Comparison of ENCODE assay signal across 8 cellular contexts in genomic region chr2:46569061-46569560, GRCh38. TPM values are rescaled to one million over a fixed set of nuclear protein-coding genes. Genes with fewer than 3 reads are reported as not detected.
A peak's percentile ranks its signal among the peaks of the same experiment; 100 is the strongest.
DNase-seq lines count a peak whose midpoint lies in the region; ATAC-seq and TF ChIP-seq lines count a peak whose summit lies in the region.

No MANE protein-coding gene starts in this region.

- peak overlapping the region; percentile 51 to 90 (median 81) for H3K27ac ChIP-seq in BLaER1 treated with 17β-estradiol and CSF1 and Interleukin-3, amounts not matched to agents 10 nM and 100 nM
- peak overlapping the region; percentile 49 to 55 for H3K27ac ChIP-seq in esophagus (ENCODE audit: low read depth in 2 of 2, low read length in 1 of 2)
- H3K27ac ChIP-seq in skeletal muscle tissue (ENCODE audit: low read depth, low read length): peak overlapping the region; percentile 77
- H3K27ac ChIP-seq in endodermal cell (ENCODE audit: low read depth, low read length): no peak overlapping the region
- no peak overlapping the region for H3K27ac ChIP-seq in brain microvascular endothelial cell

- ATAC-seq in GM21367 (IDR thresholded peaks at IDR 0.05; ENCODE audit: unreplicated experiment): peak; percentile 66

- H3K9ac ChIP-seq in BLaER1 treated with 17β-estradiol and CSF1 and Interleukin-3, amounts not matched to agents 10 nM and 100 nM: peak overlapping the region; percentile 63 to 80 (median 73); a peak in 21 of 22 replicates
- peak overlapping the region; percentile 14 to 57 (median 26) for H3K9ac ChIP-seq in skeletal muscle tissue (ENCODE audit: low read depth in 1 of 3, low read length in 3 of 3)
- no peak overlapping the region for H3K9ac ChIP-seq in endodermal cell (ENCODE audit: extremely low read depth, low read length, poor library complexity, severe bottlenecking)

- DNase-seq in endodermal cell (no peak), SW 1271 (lab: John Stamatoyannopoulos, UW) (no peak), brain microvascular endothelial cell (no peak)

- H3K27me3 ChIP-seq in BLaER1 treated with 17β-estradiol and CSF1 and Interleukin-3, amounts not matched to agents 10 nM and 100 nM: no peaks in the 10 kb centered on the region
- H3K27me3 ChIP-seq in esophagus (ENCODE audit: control insufficient read depth in 1 of 2, insufficient read depth in 2 of 2, low read length in 2 of 2) (no peaks in the 10 kb centered on the region), skeletal muscle tissue (ENCODE audit: control insufficient read depth in 3 of 3, insufficient read depth in 3 of 3, low read length in 3 of 3) (no peaks in the 10 kb centered on the region), endodermal cell (ENCODE audit: control insufficient read depth, insufficient read depth, low read length, poor library complexity, severe bottlenecking) (no peaks in the 10 kb centered on the region), brain microvascular endothelial cell (replicated peaks) (no peaks in the 10 kb centered on the region)

- H3K4me1 Mint-ChIP-seq in IgD-negative memory B cell (peaks cover 66 to 89% (median 83%) of the 10 kb centered on the region in 3 donors), endodermal cell (peaks cover 10% of the 10 kb centered on the region)

- TF ChIP-seq CTCF in endodermal cell (conservative IDR thresholded peaks at IDR 0.05) (no peak), brain microvascular endothelial cell (IDR thresholded peaks at IDR 0.05; ENCODE audit: low read depth, low read length, missing control alignments) (no peak)

- H4K20me1 ChIP-seq in BLaER1 treated with 17β-estradiol and CSF1 and Interleukin-3, amounts not matched to agents 10 nM and 100 nM: peaks cover 4 to 100% (median 34%) of the 10 kb centered on the region in 11 experiments; a peak in 18 of 22 replicates

- H3K4me1 ChIP-seq in BLaER1 treated with 17β-estradiol and CSF1 and Interleukin-3, amounts not matched to agents 10 nM and 100 nM: peaks cover 75 to 83% (median 77%) of the 10 kb centered on the region in 10 experiments
- no peaks in the 10 kb centered on the region for H3K4me1 ChIP-seq in esophagus (ENCODE audit: control insufficient read depth in 2 of 2, insufficient read depth in 2 of 2, low read length in 1 of 2)
- peaks cover 65 to 86% (median 73%) of the 10 kb centered on the region in 3 donors for H3K4me1 ChIP-seq in skeletal muscle tissue (ENCODE audit: control insufficient read depth in 3 of 3, insufficient read depth in 3 of 3, low read length in 3 of 3)
- no peaks in the 10 kb centered on the region for H3K4me1 ChIP-seq in endodermal cell (ENCODE audit: control insufficient read depth, insufficient read depth, low read length)

- peak overlapping the region; percentile 3 to 37 (median 16); a peak in 10 of 20 replicates for H3K4me3 ChIP-seq in BLaER1 treated with 17β-estradiol and CSF1 and Interleukin-3, amounts not matched to agents 10 nM and 100 nM
- H3K4me3 ChIP-seq in esophagus (ENCODE audit: low read depth in 1 of 2, low read length in 2 of 2) (no peak overlapping the region), skeletal muscle tissue (ENCODE audit: low read length in 3 of 3) (no peak overlapping the region), endodermal cell (ENCODE audit: low read length) (no peak overlapping the region), brain microvascular endothelial cell (ENCODE audit: low read depth, low read length) (no peak overlapping the region)

- H3K27ac Mint-ChIP-seq in IgD-negative memory B cell: peak overlapping the region; percentile 88 to 99 (median 96)
- H3K27ac Mint-ChIP-seq in endodermal cell: no peak overlapping the region

- WGBS in esophagus, 2 donors: 53 to 54% methylated on average over 7 of the region's 7 CpGs
- 87 to 90% methylated on average over 3 to 7 of the region's 7 CpGs for WGBS in endodermal cell (ENCODE audit: insufficient coverage in 1 of 2, insufficient read length in 1 of 2), 2 experiments

- H3K9me3 ChIP-seq in BLaER1 treated with 17β-estradiol and CSF1 and Interleukin-3, amounts not matched to agents 10 nM and 100 nM (replicated peaks in 1 of 11): no peaks in the 10 kb centered on the region
- H3K9me3 ChIP-seq in esophagus (ENCODE audit: control insufficient read depth in 2 of 2, insufficient read depth in 1 of 2, low read depth in 1 of 2, low read length in 1 of 2) (peaks cover 0 to 2% of the 10 kb centered on the region in 2 donors), skeletal muscle tissue (ENCODE audit: control insufficient read depth in 3 of 3, low read length in 3 of 3) (no peaks in the 10 kb centered on the region), endodermal cell (ENCODE audit: control insufficient read depth, low read length) (no peaks in the 10 kb centered on the region)

- H3K27me3 Mint-ChIP-seq in IgD-negative memory B cell (peaks cover 2% of the 10 kb centered on the region), endodermal cell (ENCODE audit: insufficient read depth) (no peaks in the 10 kb centered on the region)

- H3K9me3 Mint-ChIP-seq in IgD-negative memory B cell (no peaks in the 10 kb centered on the region), endodermal cell (no peaks in the 10 kb centered on the region)

- H3K4me2 ChIP-seq in BLaER1 treated with 17β-estradiol and CSF1 and Interleukin-3, amounts not matched to agents 10 nM and 100 nM: peak overlapping the region; percentile 73 to 93 (median 89)

- H3K4me3 Mint-ChIP-seq in IgD-negative memory B cell: peak overlapping the region; percentile 54 to 93 (median 81)
- H3K4me3 Mint-ChIP-seq in endodermal cell: no peak overlapping the region

- H3K36me3 Mint-ChIP-seq in IgD-negative memory B cell: peaks cover 8% of the 10 kb centered on the region
- peaks cover 2% of the 10 kb centered on the region for H3K36me3 Mint-ChIP-seq in endodermal cell (ENCODE audit: low read depth)

- in situ Hi-C loops in brain microvascular endothelial cell (cut with HindIII; ENCODE audit: low pct_ligation_motif_present, low sequenced_read_pairs): no loop called here

- peaks cover 0 to 76% (median 13%) of the 10 kb centered on the region in 11 experiments; a peak in 12 of 22 replicates for H3K36me3 ChIP-seq in BLaER1 treated with 17β-estradiol and CSF1 and Interleukin-3, amounts not matched to agents 10 nM and 100 nM
- H3K36me3 ChIP-seq in esophagus (ENCODE audit: control insufficient read depth in 2 of 2, insufficient read depth in 2 of 2, low read length in 1 of 2) (peaks cover 0 to 4% of the 10 kb centered on the region in 2 donors), skeletal muscle tissue (ENCODE audit: control insufficient read depth in 3 of 3, insufficient read depth in 3 of 3, low read length in 3 of 3) (peaks cover 2 to 4% (median 4%) of the 10 kb centered on the region in 3 donors), endodermal cell (ENCODE audit: control insufficient read depth, insufficient read depth, low read length) (no peaks in the 10 kb centered on the region), brain microvascular endothelial cell (replicated peaks) (peaks cover 5% of the 10 kb centered on the region)

RNA-seq across cellular contexts. Expression of gene ATP6V1E2, which starts 26.7 kb away (rescaled TPM):
- polyA plus RNA-seq in IgD-negative memory B cell: 11.6 TPM
- polyA plus RNA-seq in esophagus: 1 to 10 TPM; 1.3 to 1.6 TPM
- total RNA-seq in skeletal muscle tissue: 2.6 TPM
- 1 to 10 TPM; 5.9 to 6.7 TPM for total RNA-seq in endodermal cell
- polyA plus RNA-seq in endodermal cell (2013, experiment 1 of 2): 7.2 TPM
- 6.0 TPM for polyA plus RNA-seq in endodermal cell (2013, experiment 2 of 2)

RNA-seq across cellular contexts. Expression of gene RHOQ, which starts 26.8 kb away (rescaled TPM):
- 8.0 TPM for polyA plus RNA-seq in IgD-negative memory B cell
- polyA plus RNA-seq in esophagus: 10 to 100 TPM in 1 of 2 donors, 1 to 10 TPM in 1; 7.2 to 11.4 TPM
- 42.3 TPM for total RNA-seq in skeletal muscle tissue
- 10 to 100 TPM; 38.5 to 41.0 TPM for total RNA-seq in endodermal cell
- 47.4 TPM for polyA plus RNA-seq in endodermal cell (2013, experiment 1 of 2)
- 46.2 TPM for polyA plus RNA-seq in endodermal cell (2013, experiment 2 of 2)

RNA-seq across cellular contexts. Expression of gene PIGF, which starts 47.7 kb away (rescaled TPM):
- polyA plus RNA-seq in IgD-negative memory B cell (13.4 TPM), esophagus (10 to 100 TPM in 1 of 2 donors, 1 to 10 TPM in 1; 5.1 to 12.4 TPM)
- total RNA-seq in skeletal muscle tissue (29.7 TPM), endodermal cell (10 to 100 TPM; 28.5 to 43.7 TPM)
- polyA plus RNA-seq in endodermal cell (2013, experiment 1 of 2): 52.8 TPM
- 45.3 TPM for polyA plus RNA-seq in endodermal cell (2013, experiment 2 of 2)

RNA-seq across cellular contexts. Expression of gene CRIPT, which starts 47.9 kb away (rescaled TPM):
- polyA plus RNA-seq in IgD-negative memory B cell: 15.5 TPM
- 10 to 100 TPM in 1 of 2 donors, 1 to 10 TPM in 1; 8.2 to 11.0 TPM for polyA plus RNA-seq in esophagus
- 24.0 TPM for total RNA-seq in skeletal muscle tissue
- total RNA-seq in endodermal cell: 10 to 100 TPM; 14.7 to 15.5 TPM
- polyA plus RNA-seq in endodermal cell (2013, experiment 1 of 2): 16.7 TPM
- 17.7 TPM for polyA plus RNA-seq in endodermal cell (2013, experiment 2 of 2)

Comparison
In these comparisons a context has a peak if more than half of its experiments do, and no peak if none do; other contexts are left out.
1. H3K27ac ChIP-seq: peak in BLaER1 treated with 17β-estradiol and CSF1 and Interleukin-3, amounts not matched to agents 10 nM and 100 nM (11 of 11), esophagus (2 of 2) and skeletal muscle tissue (single experiment); none in endodermal cell (single experiment) and brain microvascular endothelial cell (single experiment).
2. H3K4me3 ChIP-seq: peak in BLaER1 treated with 17β-estradiol and CSF1 and Interleukin-3, amounts not matched to agents 10 nM and 100 nM (10 of 10); none in esophagus (0 of 2), skeletal muscle tissue (0 of 3), endodermal cell (single experiment) and brain microvascular endothelial cell (single experiment).